In genomic region chr11:70666336-70666735, GRCh38 we compare ENCODE assay signal across 16 cellular contexts.
DNase-seq lines count a peak whose midpoint lies in the region; ATAC-seq, FAIRE-seq and TF ChIP-seq lines count a peak whose summit lies in the region.
"Had no signal": no experiment of that assay in that cellular context is flagged by ENCODE, and none has a peak within 500 bp of the region (broad histone marks: within the 10 kb centered on the region; RNA-seq: fewer than 3 reads in every experiment).

No MANE protein-coding gene starts in this region.

- TF ChIP-seq EP300 in HepG2 (IDR thresholded peaks at IDR 0.05; ENCODE audit: low read depth in 2 of 2, low read length in 2 of 2) (no peak), HepG2 (CRISPR knock-in tag; IDR thresholded peaks at IDR 0.05; ENCODE audit: borderline replicate concordance) (no peak)

- no peaks in the 10 kb centered on the region for H3K79me2 ChIP-seq in HepG2 (ENCODE audit: insufficient read depth, low read length)

- TF ChIP-seq RAD21 in HepG2 (CRISPR knock-in tag; IDR thresholded peaks at IDR 0.05), result no peak

- no peak for TF ChIP-seq CTCF in HepG2 (CRISPR knock-in tag; IDR thresholded peaks at IDR 0.05)
- TF ChIP-seq CTCF in right lobe of liver (IDR thresholded peaks at IDR 0.05), result no peak
- TF ChIP-seq CTCF in lower lobe of right lung (IDR thresholded peaks at IDR 0.05), result no peak
- TF ChIP-seq CTCF in type B pancreatic cell (conservative IDR thresholded peaks at IDR 0.05), result no peak
- no peak for TF ChIP-seq CTCF in vagina (IDR thresholded peaks at IDR 0.05)

- H3K9ac ChIP-seq in HepG2 (ENCODE audit: insufficient read depth, low read depth, low read length), result no peak overlapping the region
- H3K9ac ChIP-seq: BLaER1, GM23248 had no signal

- H3K9me3 Mint-ChIP-seq in type B pancreatic cell, result no peaks in the 10 kb centered on the region

- H3K9me3 ChIP-seq in HepG2 (ENCODE audit: low read length), result no peaks in the 10 kb centered on the region
- H3K9me3 ChIP-seq in right lobe of liver, result no peaks in the 10 kb centered on the region
- H3K9me3 ChIP-seq in lower lobe of right lung, result no peaks in the 10 kb centered on the region
- no peaks in the 10 kb centered on the region for H3K9me3 ChIP-seq in vagina
- H3K9me3 ChIP-seq: BLaER1, Caco-2 had no signal

- WGBS in HepG2 (ENCODE audit: low lambda C conversion rate), result 91% methylated on average over 6 of the region's 8 CpGs
- 75% methylated on average over 1 of the region's 8 CpGs for WGBS in right lobe of liver (ENCODE audit: insufficient coverage, low coverage, low lambda C conversion rate, missing lambda C conversion rate)

- in situ Hi-C loops in HepG2 (cut with HindIII; ENCODE audit: extremely low pct_ligation_motif_present, low pct_unique_long_range_greater_than_20kb), result no loop called here

- no peaks in the 10 kb centered on the region for H3K27me3 ChIP-seq in HepG2 (ENCODE audit: control insufficient read depth in 1 of 2, insufficient read depth in 2 of 2, low read length in 2 of 2)
- no peaks in the 10 kb centered on the region for H3K27me3 ChIP-seq in right lobe of liver
- H3K27me3 ChIP-seq in lower lobe of right lung (ENCODE audit: low read depth), result peaks cover 34% of the 10 kb centered on the region
- H3K27me3 ChIP-seq in vagina, result peaks cover 5% of the 10 kb centered on the region

- H3K36me3 Mint-ChIP-seq in type B pancreatic cell, result no peaks in the 10 kb centered on the region
- H3K36me3 Mint-ChIP-seq: CD8-positive, alpha-beta memory T cell had no signal

- intact Hi-C loops in HepG2 (cut with micrococcal nuclease; ENCODE audit: unreplicated experiment) (no loop called here), right lobe of liver (cut with DNase I) (no loop called here), lower lobe of right lung (cut with DNase I) (no loop called here), vagina (cut with DNase I) (no loop called here)

- H3K4me1 ChIP-seq in HepG2 (ENCODE audit: insufficient read depth, low read length) (peaks cover 24% of the 10 kb centered on the region), right lobe of liver (peaks cover 0 to 16% (median 5%) of the 10 kb centered on the region in 4 donors), lower lobe of right lung (no peaks in the 10 kb centered on the region), vagina (peaks cover 10% of the 10 kb centered on the region)
- H3K4me1 ChIP-seq: Caco-2 had no signal

- H3K27ac ChIP-seq in HepG2 (ENCODE audit: extremely low read length, insufficient read depth, low read length) (no peak overlapping the region), right lobe of liver (no peak overlapping the region), lower lobe of right lung (no peak overlapping the region), vagina (no peak overlapping the region)
- H3K27ac ChIP-seq: BLaER1, GM23248, HL-60 had no signal

- H3K4me3 ChIP-seq in HepG2 (replicated peaks in 1 of 3; ENCODE audit: insufficient read depth in 1 of 3, low read depth in 2 of 3, low read length in 3 of 3) (no peak overlapping the region), right lobe of liver (no peak overlapping the region), lower lobe of right lung (no peak overlapping the region), vagina (no peak overlapping the region)
- H3K4me3 ChIP-seq: BLaER1, GM23248 had no signal

- no peak overlapping the region for H3K4me3 Mint-ChIP-seq in type B pancreatic cell
- H3K4me3 Mint-ChIP-seq: CD8-positive, alpha-beta memory T cell had no signal

- peaks cover 13% of the 10 kb centered on the region for H3K27me3 Mint-ChIP-seq in type B pancreatic cell

- no peak for DNase-seq in HepG2 (ENCODE audit: low spot score)
- DNase-seq in right lobe of liver, result no peak
- peak; percentile 78 for DNase-seq in RPMI8226
- DNase-seq in lower lobe of right lung, result peak; percentile 22
- no peak for DNase-seq in type B pancreatic cell (ENCODE audit: extremely low spot score, unreplicated experiment)
- no peak for DNase-seq in NCI-H1048 (lab: John Stamatoyannopoulos, UW)
- DNase-seq in vagina (ENCODE audit: extremely low spot score in 2 of 2), result no peak
- DNase-seq: 8988T; AML-193; Caco-2; CD8-positive, alpha-beta memory T cell; GM23248 had no signal

- FAIRE-seq in HepG2 (lab: Jason Lieb, UNC), result no peak
- FAIRE-seq: H54 had no signal

- ATAC-seq in HepG2 (no peak), right lobe of liver (no peak), lower lobe of right lung (no peak)
- ATAC-seq: HCT116 had no signal

- H3K4me1 Mint-ChIP-seq in type B pancreatic cell (ENCODE audit: unreplicated experiment), result peaks cover 5% of the 10 kb centered on the region
- H3K4me1 Mint-ChIP-seq: CD8-positive, alpha-beta memory T cell had no signal

- no peak overlapping the region for H2AFZ ChIP-seq in HepG2 (ENCODE audit: low read length)
- H2AFZ ChIP-seq: GM23248 had no signal

- BruUV-seq in HepG2 (replicated peaks; lab: Mats Ljungman, UMichigan), result no TSS peak

- POLR2A ChIA-PET in HepG2 (lab: Yijun Ruan, JAX), result no interaction called here

- H4K20me1 ChIP-seq in HepG2 (ENCODE audit: insufficient read depth, low read length), result peaks cover 9% of the 10 kb centered on the region; the same call in 1 of the 2 replicates

- no peak overlapping the region for H3K4me2 ChIP-seq in HepG2 (ENCODE audit: low read depth, low read length)
- H3K4me2 ChIP-seq: BLaER1 had no signal

- no peak for TF ChIP-seq POLR2A in HepG2 (IDR thresholded peaks at IDR 0.05; ENCODE audit: insufficient read depth in 1 of 2, low read depth in 2 of 2, low read length in 2 of 2)
- TF ChIP-seq POLR2A in right lobe of liver (IDR thresholded peaks at IDR 0.05), result no peak
- TF ChIP-seq POLR2A in vagina (IDR thresholded peaks at IDR 0.05), result no peak

- H3K36me3 ChIP-seq in HepG2 (replicated peaks in 1 of 2; ENCODE audit: control insufficient read depth in 1 of 2, insufficient read depth in 2 of 2, low read length in 2 of 2) (peaks cover 10 to 14% of the 10 kb centered on the region in 2 experiments; a peak in 3 of 5 replicates), right lobe of liver (no peaks in the 10 kb centered on the region), lower lobe of right lung (no peaks in the 10 kb centered on the region), vagina (no peaks in the 10 kb centered on the region)
- H3K36me3 ChIP-seq: BLaER1 had no signal

- H3K27ac Mint-ChIP-seq in type B pancreatic cell, result no peak overlapping the region
- H3K27ac Mint-ChIP-seq: CD8-positive, alpha-beta memory T cell had no signal

- CTCF ChIA-PET in HepG2 (lab: Yijun Ruan, JAX; ENCODE audit: low intra/inter-chr PET ratio, low total read pairs), result no interaction called here

TF ChIP-seq in HepG2, 621 proteins besides CTCF, POLR2A, EP300 and RAD21:
- TF ChIP-seq NFE2L1 (CRISPR knock-in tag; IDR thresholded peaks at IDR 0.05; ENCODE audit: borderline replicate concordance) (no peak), RARA (CRISPR knock-in tag; IDR thresholded peaks at IDR 0.05) (peak; percentile 38; the same call in 1 of the 2 replicates), ZNF660 (CRISPR knock-in tag; IDR thresholded peaks at IDR 0.05; ENCODE audit: borderline replicate concordance, low read depth) (no peak), AGO1 (IDR thresholded peaks at IDR 0.05; ENCODE audit: low read depth, low read length, poor library complexity, severe bottlenecking) (no peak), ZNF773 (CRISPR knock-in tag; IDR thresholded peaks at IDR 0.05; ENCODE audit: borderline replicate concordance) (no peak), HES4 (CRISPR knock-in tag; IDR thresholded peaks at IDR 0.05; ENCODE audit: borderline replicate concordance) (no peak)
- TF ChIP-seq, protein P1, sequence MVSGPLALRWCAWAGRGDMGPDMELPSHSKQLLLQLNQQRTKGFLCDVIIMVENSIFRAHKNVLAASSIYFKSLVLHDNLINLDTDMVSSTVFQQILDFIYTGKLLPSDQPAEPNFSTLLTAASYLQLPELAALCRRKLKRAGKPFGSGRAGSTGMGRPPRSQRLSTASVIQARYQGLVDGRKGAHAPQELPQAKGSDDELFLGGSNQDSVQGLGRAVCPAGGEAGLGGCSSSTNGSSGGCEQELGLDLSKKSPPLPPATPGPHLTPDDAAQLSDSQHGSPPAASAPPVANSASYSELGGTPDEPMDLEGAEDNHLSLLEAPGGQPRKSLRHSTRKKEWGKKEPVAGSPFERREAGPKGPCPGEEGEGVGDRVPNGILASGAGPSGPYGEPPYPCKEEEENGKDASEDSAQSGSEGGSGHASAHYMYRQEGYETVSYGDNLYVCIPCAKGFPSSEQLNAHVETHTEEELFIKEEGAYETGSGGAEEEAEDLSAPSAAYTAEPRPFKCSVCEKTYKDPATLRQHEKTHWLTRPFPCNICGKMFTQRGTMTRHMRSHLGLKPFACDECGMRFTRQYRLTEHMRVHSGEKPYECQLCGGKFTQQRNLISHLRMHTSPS (CRISPR knock-in tag; IDR thresholded peaks at IDR 0.05; ENCODE audit: low read depth), result 0 out of 2 replicates have a peak, but pooled peaks have one; percentile 26

Comparison
In these comparisons a context has a peak if more than half of its experiments do, and no peak if none do; other contexts are left out.
1. DNase-seq: peak in RPMI8226 (single experiment) and lower lobe of right lung (single experiment); none in HepG2 (single experiment), right lobe of liver (0 of 3), type B pancreatic cell (single experiment), NCI-H1048 (single experiment) and vagina (0 of 2).